Comparison of ENCODE assay signal across 1 cellular context in genomic region chr3:101827211-101828174, GRCh38.
TF ChIP-seq lines count a peak whose summit lies in the region.

No MANE protein-coding gene starts in this region.

TF ChIP-seq in HepG2, 621 proteins besides CTCF, POLR2A, EP300 and RAD21 (continues in another document):
- TF ChIP-seq ATF7-NPFF (CRISPR knock-in tag; IDR thresholded peaks at IDR 0.05; ENCODE audit: low read depth) (no peak), RNF2 (conservative IDR thresholded peaks at IDR 0.05; ENCODE audit: low read depth) (0 out of 2 replicates have a peak, but pooled peaks have one; percentile 19), ZBTB8A (CRISPR knock-in tag; IDR thresholded peaks at IDR 0.05; ENCODE audit: borderline replicate concordance, low read depth) (no peak), ZFP41 (CRISPR knock-in tag; IDR thresholded peaks at IDR 0.05; ENCODE audit: borderline replicate concordance) (no peak), FLYWCH1 (CRISPR knock-in tag; IDR thresholded peaks at IDR 0.05) (no peak), ZNF549 (CRISPR knock-in tag; IDR thresholded peaks at IDR 0.05) (no peak), ZNF12 (CRISPR knock-in tag; IDR thresholded peaks at IDR 0.05) (no peak), AGO2 (optimal IDR thresholded peaks at IDR 0.05; ENCODE audit: low read depth, low read length) (no peak), ZNF737 (CRISPR knock-in tag; IDR thresholded peaks at IDR 0.05; ENCODE audit: borderline replicate concordance) (no peak), ARID3A (IDR thresholded peaks at IDR 0.05; ENCODE audit: low read depth, low read length) (peak; percentile 51; the same call in 1 of the 2 replicates), SCMH1 (CRISPR knock-in tag; IDR thresholded peaks at IDR 0.05; ENCODE audit: borderline replicate concordance) (no peak), ZNF720 (CRISPR knock-in tag; IDR thresholded peaks at IDR 0.05) (no peak), FOXK1 (CRISPR knock-in tag; IDR thresholded peaks at IDR 0.05; ENCODE audit: borderline replicate concordance, low read depth) (0 out of 2 replicates have a peak, but pooled peaks have one; percentile 13), NR2F2 (IDR thresholded peaks at IDR 0.05; ENCODE audit: borderline replicate concordance, low read depth) (no peak), ZNF788 (CRISPR knock-in tag; IDR thresholded peaks at IDR 0.05; ENCODE audit: borderline replicate concordance) (peak; percentile 21; the same call in 1 of the 2 replicates), HBP1 (CRISPR knock-in tag; IDR thresholded peaks at IDR 0.05; ENCODE audit: low read depth) (no peak), TEAD2 (CRISPR knock-in tag; IDR thresholded peaks at IDR 0.05) (no peak), PHF8 (CRISPR knock-in tag; IDR thresholded peaks at IDR 0.05) (peak; percentile 72), IRX3 (CRISPR knock-in tag; IDR thresholded peaks at IDR 0.05; ENCODE audit: borderline replicate concordance, low read depth) (no peak), ZNF761 (CRISPR knock-in tag; conservative IDR thresholded peaks at IDR 0.05) (no peak), ZNF18 (CRISPR knock-in tag; IDR thresholded peaks at IDR 0.05; ENCODE audit: insufficient replicate concordance) (no peak), RARA (CRISPR knock-in tag; IDR thresholded peaks at IDR 0.05) (peak; percentile 32; the same call in 1 of the 2 replicates), ZEB1 (IDR thresholded peaks at IDR 0.05; ENCODE audit: insufficient replicate concordance, low read depth) (no peak), REPIN1 (CRISPR knock-in tag; IDR thresholded peaks at IDR 0.05; ENCODE audit: borderline replicate concordance, low read depth) (peak; percentile 54; the same call in 1 of the 2 replicates), BCL6 (CRISPR knock-in tag; IDR thresholded peaks at IDR 0.05) (0 out of 2 replicates have a peak, but pooled peaks have one; percentile 41), JDP2 (CRISPR knock-in tag; IDR thresholded peaks at IDR 0.05; ENCODE audit: borderline replicate concordance) (no peak), SRSF4 (IDR thresholded peaks at IDR 0.05; ENCODE audit: low read depth, low read length, poor library complexity, severe bottlenecking) (no peak), NFE2 (CRISPR knock-in tag; IDR thresholded peaks at IDR 0.05) (no peak), ZNF670 (CRISPR knock-in tag; IDR thresholded peaks at IDR 0.05; ENCODE audit: borderline replicate concordance) (no peak), SMAD3 (CRISPR knock-in tag; IDR thresholded peaks at IDR 0.05) (no peak), ZNF33B (CRISPR knock-in tag; IDR thresholded peaks at IDR 0.05) (no peak), ZNF556 (CRISPR knock-in tag; IDR thresholded peaks at IDR 0.05; ENCODE audit: borderline replicate concordance) (peak; percentile 49; the same call in 1 of the 2 replicates), MEIS1 (CRISPR knock-in tag; IDR thresholded peaks at IDR 0.05; ENCODE audit: borderline replicate concordance) (no peak), NFAT5 (CRISPR knock-in tag; IDR thresholded peaks at IDR 0.05) (no peak), ASH2L (IDR thresholded peaks at IDR 0.05; ENCODE audit: insufficient read length, low read depth, low read length) (peak; percentile 74), ZNF562 (CRISPR knock-in tag; IDR thresholded peaks at IDR 0.05; ENCODE audit: borderline replicate concordance) (no peak), YY1 (IDR thresholded peaks at IDR 0.05; ENCODE audit: insufficient read depth, insufficient replicate concordance, low read depth, low read length) (no peak), ZNF496 (CRISPR knock-in tag; IDR thresholded peaks at IDR 0.05; ENCODE audit: insufficient replicate concordance) (no peak), SSRP1 (CRISPR knock-in tag; IDR thresholded peaks at IDR 0.05) (no peak), TRAFD1 (CRISPR knock-in tag; IDR thresholded peaks at IDR 0.05; ENCODE audit: borderline replicate concordance) (no peak), ZNF451 (CRISPR knock-in tag; IDR thresholded peaks at IDR 0.05) (no peak), RXRA (CRISPR knock-in tag; IDR thresholded peaks at IDR 0.05) (peak; percentile 24; the same call in 1 of the 2 replicates), ZFP37 (CRISPR knock-in tag; IDR thresholded peaks at IDR 0.05; ENCODE audit: borderline replicate concordance) (no peak), GPBP1L1 (CRISPR knock-in tag; IDR thresholded peaks at IDR 0.05) (no peak), ZNF619 (CRISPR knock-in tag; IDR thresholded peaks at IDR 0.05) (no peak), ZNF367 (CRISPR knock-in tag; IDR thresholded peaks at IDR 0.05; ENCODE audit: borderline replicate concordance) (no peak), TCF7 (IDR thresholded peaks at IDR 0.05; ENCODE audit: low read depth) (no peak), FOXO1 (CRISPR knock-in tag; IDR thresholded peaks at IDR 0.05) (peak; percentile 14; the same call in 1 of the 2 replicates), ZNF710 (CRISPR knock-in tag; IDR thresholded peaks at IDR 0.05; ENCODE audit: borderline replicate concordance) (no peak; the same call in 1 of the 2 replicates), ZNF337 (CRISPR knock-in tag; IDR thresholded peaks at IDR 0.05; ENCODE audit: borderline replicate concordance, low read depth) (no peak), FOXJ3 (CRISPR knock-in tag; IDR thresholded peaks at IDR 0.05; ENCODE audit: borderline replicate concordance) (no peak), SIN3B (IDR thresholded peaks at IDR 0.05; ENCODE audit: low read length) (no peak), KAT8 (CRISPR knock-in tag; IDR thresholded peaks at IDR 0.05) (0 out of 2 replicates have a peak, but pooled peaks have one; percentile 55), ZMYM4 (CRISPR knock-in tag; IDR thresholded peaks at IDR 0.05) (peak; percentile 67), ZNF709 (CRISPR knock-in tag; IDR thresholded peaks at IDR 0.05) (no peak), ZNF124 (CRISPR knock-in tag; IDR thresholded peaks at IDR 0.05) (no peak), MTA3 (CRISPR knock-in tag; IDR thresholded peaks at IDR 0.05) (no peak), ZNF572 (CRISPR knock-in tag; IDR thresholded peaks at IDR 0.05) (no peak), CREBL2 (CRISPR knock-in tag; IDR thresholded peaks at IDR 0.05; ENCODE audit: borderline replicate concordance) (no peak), DDIT3 (CRISPR knock-in tag; IDR thresholded peaks at IDR 0.05) (no peak)
